In the genomic region with DNA sequence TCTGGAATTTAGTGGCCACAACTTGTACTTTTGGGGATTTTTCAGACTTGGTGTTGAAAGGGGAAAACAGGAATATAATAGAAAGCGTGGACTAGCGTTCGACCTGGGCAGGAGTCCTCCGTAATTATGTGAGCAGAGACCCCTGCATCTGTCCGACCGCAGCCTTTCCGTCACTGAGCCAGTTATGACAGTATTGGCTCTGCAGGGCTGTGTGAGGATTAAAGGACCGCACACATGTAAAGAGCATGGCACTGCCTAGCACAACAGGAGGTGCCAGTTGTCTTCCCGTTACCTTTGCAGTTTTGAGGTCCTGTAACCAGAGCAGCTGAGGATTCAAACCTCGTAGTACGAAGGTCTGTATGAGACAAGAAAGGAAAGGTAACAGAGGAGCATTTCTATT, we compare ENCODE assay signal across 11 cellular contexts. TPM values are rescaled to one million over a fixed set of nuclear protein-coding genes. Genes with fewer than 3 reads are reported as not detected.
A peak's percentile ranks its signal among the peaks of the same experiment; 100 is the strongest.
DNase-seq lines count a peak whose midpoint lies in the region; ATAC-seq, FAIRE-seq and TF ChIP-seq lines count a peak whose summit lies in the region.
"Had no signal": no experiment of that assay in that cellular context is flagged by ENCODE, and none has a peak within 500 bp of the region (broad histone marks: within the 10 kb centered on the region; RNA-seq: fewer than 3 reads in every experiment).

No MANE protein-coding gene starts in this region.

- H3K27me3 ChIP-seq in cardiac muscle cell (no peaks in the 10 kb centered on the region), HepG2 (ENCODE audit: control insufficient read depth in 1 of 2, insufficient read depth in 2 of 2, low read length in 2 of 2) (no peaks in the 10 kb centered on the region)

- H3K79me2 ChIP-seq in HepG2 (ENCODE audit: insufficient read depth, low read length): peaks cover 5% of the 10 kb centered on the region

- H3K36me3 ChIP-seq in cardiac muscle cell: no peaks in the 10 kb centered on the region
- H3K36me3 ChIP-seq in HepG2 (replicated peaks in 1 of 2; ENCODE audit: control insufficient read depth in 1 of 2, insufficient read depth in 2 of 2, low read length in 2 of 2): peaks cover 4 to 6% of the 10 kb centered on the region in 2 experiments

- CTCF ChIA-PET in HepG2 (lab: Yijun Ruan, JAX; ENCODE audit: low intra/inter-chr PET ratio, low total read pairs): interaction anchor here (1.3 kb wide), 1 partner anchor 100 kb away, joined by 3 read pairs; no protein-coding TSS in a partner anchor

- peaks cover 5% of the 10 kb centered on the region for H3K4me1 ChIP-seq in cardiac muscle cell (ENCODE audit: low read depth)
- H3K4me1 ChIP-seq in HepG2 (ENCODE audit: insufficient read depth, low read length): peaks cover 27% of the 10 kb centered on the region

- H3K36me3 Mint-ChIP-seq in activated naive CD8-positive, alpha-beta T cell treated with anti-CD3 and anti-CD28 coated beads, Interleukin-2, amount 10 ng/mL, durations not matched to agents 7 days and 5 days: peaks cover 5% of the 10 kb centered on the region
- H3K36me3 Mint-ChIP-seq in type B pancreatic cell: peaks cover 9% of the 10 kb centered on the region

- no peak for ATAC-seq in activated naive CD8-positive, alpha-beta T cell treated with anti-CD3 and anti-CD28 coated beads, Interleukin-2, amount 10 ng/mL, durations not matched to agents 7 days and 5 days (ENCODE audit: low read depth)
- no peak for ATAC-seq in HepG2

- DNase-seq in cardiac muscle cell (ENCODE audit: low read depth in 1 of 2, low spot score in 1 of 2): no peak
- DNase-seq in cardiac septum (ENCODE audit: low spot score): no peak
- DNase-seq in activated naive CD8-positive, alpha-beta T cell treated with anti-CD3 and anti-CD28 coated beads, Interleukin-2, amount 10 ng/mL, durations not matched to agents 7 days and 5 days: no peak
- no peak for DNase-seq in HepG2 (ENCODE audit: low spot score)
- no peak for DNase-seq in type B pancreatic cell (ENCODE audit: extremely low spot score, unreplicated experiment)
- DNase-seq in NCI-H82 (lab: John Stamatoyannopoulos, UW): no peak
- no peak for DNase-seq in C1 segment of cervical spinal cord (lab: John Stamatoyannopoulos, UW)
- DNase-seq in NCI-H2107 (lab: John Stamatoyannopoulos, UW): no peak
- DNase-seq: activated CD4-positive, alpha-beta T cell treated with anti-CD3 and anti-CD28 coated beads, Interleukin-2, amount 50 U/mL, for 48 hours; NCI-H1105 treated with DMSO at 0.1 percent for 48 hours had no signal

- POLR2A ChIA-PET in activated naive CD8-positive, alpha-beta T cell treated with anti-CD3 and anti-CD28 coated beads, Interleukin-2, amount 10 ng/mL, durations not matched to agents 7 days and 5 days (lab: Charles Lee): interaction anchor here (1.6 kb wide), 1 partner anchor 9 kb away, joined by 6 read pairs; the partner anchor contains the start of gene TMED9
- POLR2A ChIA-PET in HepG2 (lab: Yijun Ruan, JAX): no interaction called here

- TSS peak; percentile 44 for BruUV-seq in HepG2 (replicated peaks; lab: Mats Ljungman, UMichigan)

- FAIRE-seq in HepG2 (lab: Jason Lieb, UNC): no peak
- FAIRE-seq: islet of Langerhans had no signal

- peaks cover 23% of the 10 kb centered on the region for H3K4me1 Mint-ChIP-seq in activated naive CD8-positive, alpha-beta T cell treated with anti-CD3 and anti-CD28 coated beads, Interleukin-2, amount 10 ng/mL, durations not matched to agents 7 days and 5 days
- peaks cover 14% of the 10 kb centered on the region for H3K4me1 Mint-ChIP-seq in type B pancreatic cell (ENCODE audit: unreplicated experiment)

- intact Hi-C loops in cardiac septum (cut with DNase I): no loop called here
- intact Hi-C loops in HepG2 (cut with micrococcal nuclease; ENCODE audit: unreplicated experiment): loop anchor here (1.0 kb wide), 1 partner anchor 40 kb away; no protein-coding TSS in a partner anchor

- H3K4me3 Mint-ChIP-seq in activated naive CD8-positive, alpha-beta T cell treated with anti-CD3 and anti-CD28 coated beads, Interleukin-2, amount 10 ng/mL, durations not matched to agents 7 days and 5 days: peak overlapping the region; percentile 99
- H3K4me3 Mint-ChIP-seq in type B pancreatic cell: peak overlapping the region; percentile 96

- no peaks in the 10 kb centered on the region for H3K9me3 Mint-ChIP-seq in activated naive CD8-positive, alpha-beta T cell treated with anti-CD3 and anti-CD28 coated beads, Interleukin-2, amount 10 ng/mL, durations not matched to agents 7 days and 5 days
- H3K9me3 Mint-ChIP-seq in type B pancreatic cell: no peaks in the 10 kb centered on the region

- H2AFZ ChIP-seq in HepG2 (ENCODE audit: low read length): no peak overlapping the region

- peak overlapping the region; percentile 78 for H3K4me3 ChIP-seq in cardiac muscle cell
- H3K4me3 ChIP-seq in HepG2 (replicated peaks in 1 of 3; ENCODE audit: insufficient read depth in 1 of 3, low read depth in 2 of 3, low read length in 3 of 3): peak overlapping the region; percentile 84 to 89 (median 87)

- no peak for TF ChIP-seq EP300 in HepG2 (IDR thresholded peaks at IDR 0.05; ENCODE audit: low read depth in 2 of 2, low read length in 2 of 2)
- no peak for TF ChIP-seq EP300 in HepG2 (CRISPR knock-in tag; IDR thresholded peaks at IDR 0.05; ENCODE audit: borderline replicate concordance)

- TF ChIP-seq CTCF in cardiac muscle cell (IDR thresholded peaks at IDR 0.05; ENCODE audit: low read depth, low read length) (no peak), HepG2 (CRISPR knock-in tag; IDR thresholded peaks at IDR 0.05) (no peak), type B pancreatic cell (conservative IDR thresholded peaks at IDR 0.05) (no peak)

- no peaks in the 10 kb centered on the region for H4K20me1 ChIP-seq in HepG2 (ENCODE audit: insufficient read depth, low read length)

- no peaks in the 10 kb centered on the region for H3K27me3 Mint-ChIP-seq in activated naive CD8-positive, alpha-beta T cell treated with anti-CD3 and anti-CD28 coated beads, Interleukin-2, amount 10 ng/mL, durations not matched to agents 7 days and 5 days
- H3K27me3 Mint-ChIP-seq in type B pancreatic cell: no peaks in the 10 kb centered on the region

- TF ChIP-seq POLR2A in HepG2 (IDR thresholded peaks at IDR 0.05; ENCODE audit: insufficient read depth in 1 of 2, low read depth in 2 of 2, low read length in 2 of 2): no peak; a peak in 1 of 4 replicates

- H3K4me2 ChIP-seq in HepG2 (ENCODE audit: low read depth, low read length): peak overlapping the region; percentile 88

- peak overlapping the region; percentile 82 for H3K9ac ChIP-seq in HepG2 (ENCODE audit: insufficient read depth, low read depth, low read length)

- H3K27ac Mint-ChIP-seq in activated naive CD8-positive, alpha-beta T cell treated with anti-CD3 and anti-CD28 coated beads, Interleukin-2, amount 10 ng/mL, durations not matched to agents 7 days and 5 days: peak overlapping the region; percentile 95
- H3K27ac Mint-ChIP-seq in type B pancreatic cell: peak overlapping the region; percentile 91

- no peak for TF ChIP-seq RAD21 in HepG2 (CRISPR knock-in tag; IDR thresholded peaks at IDR 0.05)

- in situ Hi-C loops in HepG2 (cut with HindIII; ENCODE audit: extremely low pct_ligation_motif_present, low pct_unique_long_range_greater_than_20kb): loop anchor here (25.0 kb wide), 1 partner anchor 461 kb away; no protein-coding TSS in a partner anchor

- H3K27ac ChIP-seq in cardiac muscle cell (no peak overlapping the region), HepG2 (ENCODE audit: extremely low read length, insufficient read depth, low read length) (no peak overlapping the region)

- H3K9me3 ChIP-seq in cardiac muscle cell (ENCODE audit: low read depth) (no peaks in the 10 kb centered on the region), HepG2 (ENCODE audit: low read length) (no peaks in the 10 kb centered on the region)

- WGBS in HepG2 (ENCODE audit: low lambda C conversion rate): 94% methylated on average over 11 of the region's 11 CpGs

RNA-seq across cellular contexts. Expression of gene B4GALT7, which starts 1.2 kb away (rescaled TPM):
- total RNA-seq in cardiac muscle cell (29.0 and 44.3 TPM in 2 replicates), cardiac septum (16.1 TPM), HepG2 (2016; rRNA removed; fragmentation: Illumina TruSeq; extraction: Trizol) (12.7 and 20.5 TPM in 2 replicates), type B pancreatic cell (ENCODE audit: low replicate concordance) (30.9 and 31.0 TPM in 2 replicates)
- polyA plus RNA-seq in cardiac muscle cell (31.6 and 42.3 TPM in 2 replicates), HepG2 (2011; rRNA removed) (16.4 and 22.3 TPM in 2 replicates)
- 10 to 100 TPM; 26.2 to 28.5 TPM for total RNA-seq in activated naive CD8-positive, alpha-beta T cell treated with anti-CD3 and anti-CD28 coated beads, Interleukin-2, amount 10 ng/mL, durations not matched to agents 7 days and 5 days
- total RNA-seq in HepG2 (2016; cell fraction: cytosol; rRNA removed; fragmentation: Illumina TruSeq; extraction: Trizol; ENCODE audit: low read depth): 30.8 and 33.3 TPM in 2 replicates
- 10.2 and 20.6 TPM in 2 replicates for total RNA-seq in HepG2 (2016; cell fraction: insoluble cytoplasmic fraction; rRNA removed; fragmentation: Illumina TruSeq; extraction: Trizol)
- total RNA-seq in HepG2 (2016; cell fraction: membrane; rRNA removed; fragmentation: Illumina TruSeq; extraction: Trizol): 41.1 and 48.6 TPM in 2 replicates
- 14.0 and 14.7 TPM in 2 replicates for total RNA-seq in HepG2 (2016; cell fraction: nucleus; rRNA removed; fragmentation: Illumina TruSeq; extraction: Trizol)
- 17.5 and 28.4 TPM in 2 replicates for polyA plus RNA-seq in HepG2 (2011; cell fraction: cytosol; rRNA removed)
- 28.2 and 30.7 TPM in 2 replicates for polyA plus RNA-seq in HepG2 (2011; cell fraction: nucleus; rRNA removed)
- 10.0 and 12.5 TPM in 2 replicates for polyA plus RNA-seq in HepG2 (2012)
- 38.6 and 42.4 TPM in 2 replicates for polyA plus RNA-seq in HepG2 (2016; cell fraction: cytosol; fragmentation: Illumina TruSeq; extraction: Trizol; ENCODE audit: low read depth)
- polyA plus RNA-seq in HepG2 (2016; cell fraction: insoluble cytoplasmic fraction; fragmentation: Illumina TruSeq; extraction: Trizol; ENCODE audit: low read depth): 10.2 and 11.7 TPM in 2 replicates
- polyA plus RNA-seq in HepG2 (2016; cell fraction: membrane; fragmentation: Illumina TruSeq; extraction: Trizol; ENCODE audit: low read depth): 38.8 and 38.9 TPM in 2 replicates
- polyA plus RNA-seq in HepG2 (2016; cell fraction: nucleus; fragmentation: Illumina TruSeq; extraction: Trizol; ENCODE audit: insufficient read depth, low read depth): 24.9 and 27.8 TPM in 2 replicates
- polyA minus RNA-seq in HepG2 (2011; rRNA and poly(A)+ RNA removed; ENCODE audit: low replicate concordance): 21.7 and 33.1 TPM in 2 replicates
- polyA minus RNA-seq in HepG2 (2011; cell fraction: cytosol; rRNA and poly(A)+ RNA removed): 8.7 and 10.7 TPM in 2 replicates
- 15.4 and 16.4 TPM in 2 replicates for polyA minus RNA-seq in HepG2 (2011; cell fraction: nucleus; rRNA and poly(A)+ RNA removed)

RNA-seq across cellular contexts. Expression of gene TMED9, which starts 9.1 kb away (rescaled TPM):
- total RNA-seq in cardiac muscle cell (146 and 176 TPM in 2 replicates), cardiac septum (94.9 TPM), HepG2 (2016; rRNA removed; fragmentation: Illumina TruSeq; extraction: Trizol) (92.1 and 161 TPM in 2 replicates), type B pancreatic cell (ENCODE audit: low replicate concordance) (161 and 225 TPM in 2 replicates)
- polyA plus RNA-seq in cardiac muscle cell (228 and 317 TPM in 2 replicates), HepG2 (2011; rRNA removed) (336 and 350 TPM in 2 replicates)
- total RNA-seq in activated naive CD8-positive, alpha-beta T cell treated with anti-CD3 and anti-CD28 coated beads, Interleukin-2, amount 10 ng/mL, durations not matched to agents 7 days and 5 days: 10 to 100 TPM; 81.0 to 83.2 TPM
- total RNA-seq in HepG2 (2016; cell fraction: cytosol; rRNA removed; fragmentation: Illumina TruSeq; extraction: Trizol; ENCODE audit: low read depth): 17.9 and 19.9 TPM in 2 replicates
- 95.3 and 167 TPM in 2 replicates for total RNA-seq in HepG2 (2016; cell fraction: insoluble cytoplasmic fraction; rRNA removed; fragmentation: Illumina TruSeq; extraction: Trizol)
- total RNA-seq in HepG2 (2016; cell fraction: membrane; rRNA removed; fragmentation: Illumina TruSeq; extraction: Trizol): 31.2 and 33.3 TPM in 2 replicates
- 146 and 166 TPM in 2 replicates for total RNA-seq in HepG2 (2016; cell fraction: nucleus; rRNA removed; fragmentation: Illumina TruSeq; extraction: Trizol)
- polyA plus RNA-seq in HepG2 (2011; cell fraction: cytosol; rRNA removed): 325 and 399 TPM in 2 replicates
- 117 and 142 TPM in 2 replicates for polyA plus RNA-seq in HepG2 (2011; cell fraction: nucleus; rRNA removed)
- 178 and 218 TPM in 2 replicates for polyA plus RNA-seq in HepG2 (2012)
- polyA plus RNA-seq in HepG2 (2016; cell fraction: cytosol; fragmentation: Illumina TruSeq; extraction: Trizol; ENCODE audit: low read depth): 22.9 and 25.6 TPM in 2 replicates
- 127 and 128 TPM in 2 replicates for polyA plus RNA-seq in HepG2 (2016; cell fraction: insoluble cytoplasmic fraction; fragmentation: Illumina TruSeq; extraction: Trizol; ENCODE audit: low read depth)
- polyA plus RNA-seq in HepG2 (2016; cell fraction: membrane; fragmentation: Illumina TruSeq; extraction: Trizol; ENCODE audit: low read depth): 35.4 and 42.5 TPM in 2 replicates
- 348 and 359 TPM in 2 replicates for polyA plus RNA-seq in HepG2 (2016; cell fraction: nucleus; fragmentation: Illumina TruSeq; extraction: Trizol; ENCODE audit: insufficient read depth, low read depth)
- 179 and 310 TPM in 2 replicates for polyA minus RNA-seq in HepG2 (2011; rRNA and poly(A)+ RNA removed; ENCODE audit: low replicate concordance)
- 92.6 and 98.1 TPM in 2 replicates for polyA minus RNA-seq in HepG2 (2011; cell fraction: cytosol; rRNA and poly(A)+ RNA removed)
- polyA minus RNA-seq in HepG2 (2011; cell fraction: nucleus; rRNA and poly(A)+ RNA removed): 66.8 and 67.1 TPM in 2 replicates

RNA-seq across cellular contexts. Expression of gene FAM193B, which starts 46.8 kb away (rescaled TPM):
- 62.2 and 80.9 TPM in 2 replicates for total RNA-seq in cardiac muscle cell
- 67.4 and 80.2 TPM in 2 replicates for polyA plus RNA-seq in cardiac muscle cell
- total RNA-seq in cardiac septum: 25.4 TPM
- total RNA-seq in activated naive CD8-positive, alpha-beta T cell treated with anti-CD3 and anti-CD28 coated beads, Interleukin-2, amount 10 ng/mL, durations not matched to agents 7 days and 5 days: 100 to 1,000 TPM; 142 to 153 TPM
- total RNA-seq in HepG2 (2016; rRNA removed; fragmentation: Illumina TruSeq; extraction: Trizol): 6.4 and 21.2 TPM in 2 replicates
- 25.5 and 27.8 TPM in 2 replicates for total RNA-seq in HepG2 (2016; cell fraction: cytosol; rRNA removed; fragmentation: Illumina TruSeq; extraction: Trizol; ENCODE audit: low read depth)
- total RNA-seq in HepG2 (2016; cell fraction: insoluble cytoplasmic fraction; rRNA removed; fragmentation: Illumina TruSeq; extraction: Trizol): 7.4 and 21.9 TPM in 2 replicates
- 15.5 and 19.0 TPM in 2 replicates for total RNA-seq in HepG2 (2016; cell fraction: membrane; rRNA removed; fragmentation: Illumina TruSeq; extraction: Trizol)
- total RNA-seq in HepG2 (2016; cell fraction: nucleus; rRNA removed; fragmentation: Illumina TruSeq; extraction: Trizol): 20.2 and 30.4 TPM in 2 replicates
- polyA plus RNA-seq in HepG2 (2011; rRNA removed): 40.9 and 42.5 TPM in 2 replicates
- polyA plus RNA-seq in HepG2 (2011; cell fraction: cytosol; rRNA removed): 9.5 and 15.2 TPM in 2 replicates
- polyA plus RNA-seq in HepG2 (2011; cell fraction: nucleus; rRNA removed): 123 and 139 TPM in 2 replicates
- 23.0 and 27.4 TPM in 2 replicates for polyA plus RNA-seq in HepG2 (2012)
- 5.1 and 5.6 TPM in 2 replicates for polyA plus RNA-seq in HepG2 (2016; cell fraction: cytosol; fragmentation: Illumina TruSeq; extraction: Trizol; ENCODE audit: low read depth)
- 11.6 and 13.7 TPM in 2 replicates for polyA plus RNA-seq in HepG2 (2016; cell fraction: insoluble cytoplasmic fraction; fragmentation: Illumina TruSeq; extraction: Trizol; ENCODE audit: low read depth)
- 9.2 and 10.8 TPM in 2 replicates for polyA plus RNA-seq in HepG2 (2016; cell fraction: membrane; fragmentation: Illumina TruSeq; extraction: Trizol; ENCODE audit: low read depth)
- 87.5 and 114 TPM in 2 replicates for polyA plus RNA-seq in HepG2 (2016; cell fraction: nucleus; fragmentation: Illumina TruSeq; extraction: Trizol; ENCODE audit: insufficient read depth, low read depth)
- 19.8 and 23.5 TPM in 2 replicates for polyA minus RNA-seq in HepG2 (2011; rRNA and poly(A)+ RNA removed; ENCODE audit: low replicate concordance)
- 8.1 and 15.7 TPM in 2 replicates for polyA minus RNA-seq in HepG2 (2011; cell fraction: cytosol; rRNA and poly(A)+ RNA removed)
- 24.2 and 37.9 TPM in 2 replicates for polyA minus RNA-seq in HepG2 (2011; cell fraction: nucleus; rRNA and poly(A)+ RNA removed)
- total RNA-seq in type B pancreatic cell (ENCODE audit: low replicate concordance): 83.1 and 103 TPM in 2 replicates
